1 cellular context compared by ENCODE assay signal in the genomic region with DNA sequence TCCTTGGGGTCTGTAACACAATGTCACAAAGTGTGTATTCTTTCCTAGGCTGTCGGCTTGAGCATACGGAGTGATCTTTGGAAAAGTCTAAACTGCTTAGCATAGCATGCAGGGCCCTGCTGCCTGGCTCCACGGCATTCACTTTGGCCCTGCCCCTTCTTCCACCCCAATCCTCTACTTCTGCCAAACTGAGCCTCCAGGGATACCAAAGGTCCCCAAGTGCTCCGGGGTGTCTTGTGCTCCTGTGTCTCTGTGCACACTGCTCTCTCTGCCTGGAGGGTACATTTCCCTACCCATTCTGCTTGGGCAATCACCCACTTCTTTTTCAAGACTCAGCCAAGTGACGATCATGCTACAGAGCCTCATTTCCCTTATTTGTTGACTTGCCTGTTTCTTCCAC.
TF ChIP-seq lines count a peak whose summit lies in the region.

No MANE protein-coding gene starts in this region.

TF ChIP-seq in WTC11, 78 proteins besides CTCF, POLR2A, EP300 and RAD21 (continued from another document):
- TF ChIP-seq PRDM15 (CRISPR knock-in tag; IDR thresholded peaks at IDR 0.05) (no peak), HMGA2 (CRISPR knock-in tag; IDR thresholded peaks at IDR 0.05) (no peak), TEAD4 (CRISPR knock-in tag; IDR thresholded peaks at IDR 0.05) (no peak)
